Comparison of ENCODE assay signal across 8 cellular contexts in the genomic region with DNA sequence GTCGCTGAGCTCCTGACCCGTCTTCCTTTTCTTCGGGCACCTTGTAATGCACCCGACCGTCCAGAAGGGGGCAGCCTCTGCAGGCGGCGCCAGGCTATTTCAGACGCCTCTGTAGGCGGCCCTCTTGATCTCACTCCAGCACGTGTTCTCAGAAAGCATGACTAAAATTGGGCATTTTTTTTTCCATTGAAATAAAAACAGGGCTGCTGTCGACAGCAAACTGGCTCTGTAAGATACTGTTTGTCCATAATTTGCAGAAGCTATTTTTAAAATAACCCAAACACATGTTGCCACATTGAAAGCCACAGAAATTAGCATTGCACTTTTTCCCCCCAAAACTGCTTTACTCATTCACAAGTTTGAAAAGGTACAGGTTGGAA.
A peak's percentile ranks its signal among the peaks of the same experiment; 100 is the strongest.
DNase-seq lines count a peak whose midpoint lies in the region; ATAC-seq, FAIRE-seq and TF ChIP-seq lines count a peak whose summit lies in the region.

No MANE protein-coding gene starts in this region.

- DNase-seq in AG09309 (ENCODE audit: low read depth), result no peak
- peak; percentile 70 to 76 for DNase-seq in SJCRH30
- DNase-seq in activated effector memory CD4-positive, alpha-beta T cell treated with anti-CD3 and anti-CD28 coated beads, Interleukin-2, amount 50 U/mL, for 16 hours, result peak; percentile 93
- DNase-seq in foreskin keratinocyte, result peak; percentile 27 to 57
- DNase-seq in pancreas, result peak; percentile 45 to 86 (median 74)
- DNase-seq in thyroid gland, result peak; percentile 64 to 68

- peak overlapping the region; percentile 42 for H3K27ac ChIP-seq in SJCRH30
- no peak overlapping the region for H3K27ac ChIP-seq in foreskin keratinocyte
- no peak overlapping the region for H3K27ac ChIP-seq in pancreas
- H3K27ac ChIP-seq in thyroid gland, result no peak overlapping the region

- H3K4me1 ChIP-seq in SJCRH30 (peaks cover 18% of the 10 kb centered on the region), foreskin keratinocyte (peaks cover 3% of the 10 kb centered on the region), pancreas (no peaks in the 10 kb centered on the region), thyroid gland (peaks cover 0 to 8% of the 10 kb centered on the region in 2 donors)

- intact Hi-C loops in pancreas (cut with DNase I) (no loop called here), thyroid gland (cut with DNase I) (no loop called here)

- TF ChIP-seq POLR2A in thyroid gland (IDR thresholded peaks at IDR 0.05), result no peak

- H3K4me3 ChIP-seq in AG09309 (ENCODE audit: control insufficient read depth, low read depth, low read length), result no peak overlapping the region
- no peak overlapping the region for H3K4me3 ChIP-seq in SJCRH30
- H3K4me3 ChIP-seq in pancreas, result no peak overlapping the region
- no peak overlapping the region for H3K4me3 ChIP-seq in thyroid gland (replicated peaks in 1 of 3)

- H3K9me3 ChIP-seq in SJCRH30 (replicated peaks) (peaks cover 5% of the 10 kb centered on the region; the same call in 1 of the 2 replicates), pancreas (no peaks in the 10 kb centered on the region), thyroid gland (no peaks in the 10 kb centered on the region)

- H3K27me3 ChIP-seq in SJCRH30 (no peaks in the 10 kb centered on the region), foreskin keratinocyte (no peaks in the 10 kb centered on the region), pancreas (no peaks in the 10 kb centered on the region), thyroid gland (no peaks in the 10 kb centered on the region)

- ATAC-seq in GM18867 (IDR thresholded peaks at IDR 0.05; ENCODE audit: unreplicated experiment), result peak; percentile 84
- peak; percentile 78 for ATAC-seq in HG03280 (IDR thresholded peaks at IDR 0.05; ENCODE audit: unreplicated experiment)
- ATAC-seq in foreskin keratinocyte, result peak; percentile 69
- peak; percentile 92 to 98 (median 96) for ATAC-seq in pancreas

- no peak for FAIRE-seq in pancreas (lab: Jason Lieb, UNC)

- 3 to 4% methylated on average over 11 of the region's 11 CpGs for WGBS in pancreas, 2 donors
- WGBS in thyroid gland, 2 donors, result 2 to 6% methylated on average over 11 of the region's 11 CpGs

- TF ChIP-seq CTCF in AG09309 (IDR thresholded peaks at IDR 0.05; ENCODE audit: control insufficient read depth, insufficient read depth, low read depth, low read length, missing control alignments), result peak; percentile 96
- TF ChIP-seq CTCF in foreskin keratinocyte (conservative IDR thresholded peaks at IDR 0.05), result peak; percentile 94
- peak; percentile 80 to 96 (median 93) for TF ChIP-seq CTCF in pancreas (IDR thresholded peaks at IDR 0.05)
- TF ChIP-seq CTCF in thyroid gland (IDR thresholded peaks at IDR 0.05), result peak; percentile 83 to 96 (median 88)

- H3K36me3 ChIP-seq in SJCRH30, result no peaks in the 10 kb centered on the region
- H3K36me3 ChIP-seq in pancreas, result no peaks in the 10 kb centered on the region
- no peaks in the 10 kb centered on the region for H3K36me3 ChIP-seq in thyroid gland
